Comparison of ENCODE assay signal across 10 cellular contexts in the genomic region with DNA sequence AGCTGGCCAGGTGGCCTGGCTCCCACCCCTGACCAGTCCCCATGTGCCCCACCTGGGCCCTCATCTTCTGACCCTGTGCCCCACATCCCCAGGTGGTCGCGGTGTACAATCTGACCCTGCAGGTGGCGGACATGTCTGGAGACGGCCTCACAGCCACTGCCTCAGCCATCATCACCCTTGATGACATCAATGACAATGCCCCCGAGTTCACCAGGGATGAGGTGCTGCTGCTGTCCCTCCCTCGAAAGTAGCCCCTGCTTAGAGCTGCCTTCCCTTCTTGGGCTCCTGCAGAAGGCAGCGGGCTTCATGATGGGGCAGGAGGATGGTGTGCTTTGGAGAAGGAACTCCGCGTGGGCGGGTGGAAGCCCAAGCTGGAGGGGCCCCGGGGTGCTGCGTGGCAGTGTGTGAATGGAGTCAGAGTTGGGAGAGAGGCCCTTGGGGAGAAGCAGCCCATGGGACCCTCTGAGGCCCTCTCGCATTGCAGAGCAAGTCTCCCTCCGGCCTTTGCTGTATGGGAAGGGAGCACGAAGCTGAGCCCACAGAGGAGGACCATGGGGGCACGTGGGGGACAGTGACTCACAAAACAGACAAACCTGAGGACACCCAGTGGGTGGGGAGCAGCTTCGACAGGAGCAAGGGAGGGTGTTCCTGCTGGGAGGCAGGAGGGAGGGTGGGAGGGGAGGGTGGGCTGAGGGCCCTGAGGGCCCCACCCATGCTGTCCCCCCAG. TPM values are rescaled to one million over a fixed set of nuclear protein-coding genes. Genes with fewer than 3 reads are reported as not detected.
DNase-seq lines count a peak whose midpoint lies in the region; ATAC-seq, FAIRE-seq and TF ChIP-seq lines count a peak whose summit lies in the region.
"Had no signal": no experiment of that assay in that cellular context is flagged by ENCODE, and none has a peak within 500 bp of the region (broad histone marks: within the 10 kb centered on the region; RNA-seq: fewer than 3 reads in every experiment).

No MANE protein-coding gene starts in this region.

- no peak overlapping the region for H3K4me3 Mint-ChIP-seq in activated CD4-positive, alpha-beta T cell treated with anti-CD3 and anti-CD28 coated beads for 36 hours
- peak overlapping the region; percentile 9 to 32 for H3K4me3 Mint-ChIP-seq in effector memory CD8-positive, alpha-beta T cell
- peak overlapping the region in 1 of 2 experiments; percentile 23; a peak in 1 of 5 replicates for H3K4me3 Mint-ChIP-seq in H9

- H3K23me2 ChIP-seq in H9 (ENCODE audit: insufficient read length, low read depth, low read length, poor library complexity, severe bottlenecking): peaks cover 5% of the 10 kb centered on the region

- no peak overlapping the region for H3K23ac ChIP-seq in H9 (ENCODE audit: insufficient read length, low read depth, low read length)

- POLR2A ChIA-PET in activated CD4-positive, alpha-beta T cell treated with anti-CD3 and anti-CD28 coated beads for 36 hours (lab: Charles Lee): no interaction called here

- no peak overlapping the region for H4K91ac ChIP-seq in H9 (ENCODE audit: insufficient read length, low read depth, low read length)

- H3K79me2 ChIP-seq in H9 (ENCODE audit: insufficient read depth, low read length): no peaks in the 10 kb centered on the region

- H3K56ac ChIP-seq in H9 (ENCODE audit: insufficient read length, low read depth, low read length): no peak overlapping the region

- no peaks in the 10 kb centered on the region for H3K27me3 Mint-ChIP-seq in activated CD4-positive, alpha-beta T cell treated with anti-CD3 and anti-CD28 coated beads for 36 hours
- H3K27me3 Mint-ChIP-seq in effector memory CD8-positive, alpha-beta T cell: no peaks in the 10 kb centered on the region
- H3K27me3 Mint-ChIP-seq in H9 (ENCODE audit: low read depth): peaks cover 37% of the 10 kb centered on the region

- 37 to 51% (median 42%) methylated on average over 14 to 17 of the region's 17 CpGs for WGBS in spleen, 5 donors
- no CpG with 5 or more reads among the region's 17 CpGs for WGBS in H9 (ENCODE audit: extremely low coverage, insufficient read length, low lambda C conversion rate)

- peak; percentile 71 for DNase-seq in activated CD4-positive, alpha-beta T cell treated with anti-CD3 and anti-CD28 coated beads for 36 hours
- no peak for DNase-seq in activated CD4-positive, alpha-beta T cell treated with anti-CD3 and anti-CD28 coated beads, Interleukin-2, amount 50 U/mL, for 4 hours
- DNase-seq in RCC 7860 (ENCODE audit: low spot score): peak; percentile 6
- DNase-seq in effector memory CD8-positive, alpha-beta T cell: peak in 2 of 3 experiments; percentile 32 to 35
- DNase-seq in spleen: peak; percentile 75
- no peak for DNase-seq in H9
- DNase-seq: C1 segment of cervical spinal cord had no signal

- no peaks in the 10 kb centered on the region for H3K9me3 Mint-ChIP-seq in activated CD4-positive, alpha-beta T cell treated with anti-CD3 and anti-CD28 coated beads for 36 hours (ENCODE audit: low read depth)
- no peaks in the 10 kb centered on the region for H3K9me3 Mint-ChIP-seq in effector memory CD8-positive, alpha-beta T cell
- H3K9me3 Mint-ChIP-seq in H9: peaks cover 5% of the 10 kb centered on the region in 2 experiments; a peak in 2 of 5 replicates

- no peak overlapping the region for H2BK120ac ChIP-seq in H9 (ENCODE audit: low read depth, low read length, poor library complexity, severe bottlenecking)

- no peak overlapping the region for H3K27ac Mint-ChIP-seq in activated CD4-positive, alpha-beta T cell treated with anti-CD3 and anti-CD28 coated beads for 36 hours
- peak overlapping the region; percentile 67 to 87 for H3K27ac Mint-ChIP-seq in effector memory CD8-positive, alpha-beta T cell
- no peak overlapping the region for H3K27ac Mint-ChIP-seq in H9

- intact Hi-C loops in activated CD4-positive, alpha-beta T cell treated with anti-CD3 and anti-CD28 coated beads for 36 hours (cut with DNase I, micrococcal nuclease): no loop called here
- intact Hi-C loops in spleen (cut with DNase I; ENCODE audit: low total_unique reads): no loop called here

- H4K8ac ChIP-seq in H9 (replicated peaks; ENCODE audit: insufficient read length, low read depth, low read length): no peak overlapping the region

- TF ChIP-seq CTCF in spleen (IDR thresholded peaks at IDR 0.05 in 8 of 11, conservative IDR thresholded peaks at IDR 0.05 in 3 of 11) (no peak), H9 (conservative IDR thresholded peaks at IDR 0.05) (no peak)

- H3K4me3 ChIP-seq in spleen: no peak overlapping the region

- no peaks in the 10 kb centered on the region for H4K20me1 ChIP-seq in H9 (ENCODE audit: control insufficient read depth, insufficient read depth, insufficient read length)

- H3K18ac ChIP-seq in H9 (ENCODE audit: insufficient read length, low read depth, low read length): no peak overlapping the region

- no peak overlapping the region for H2AFZ ChIP-seq in H9 (ENCODE audit: low read length)

- H3K36me3 Mint-ChIP-seq in activated CD4-positive, alpha-beta T cell treated with anti-CD3 and anti-CD28 coated beads for 36 hours (ENCODE audit: low read depth): no peaks in the 10 kb centered on the region
- peaks cover 48% of the 10 kb centered on the region for H3K36me3 Mint-ChIP-seq in effector memory CD8-positive, alpha-beta T cell (ENCODE audit: insufficient read depth)
- no peaks in the 10 kb centered on the region for H3K36me3 Mint-ChIP-seq in H9 (ENCODE audit: insufficient read depth in 1 of 3, low read depth in 3 of 3)

- TF ChIP-seq POLR2A in spleen (IDR thresholded peaks at IDR 0.05): no peak

- H3K9me3 ChIP-seq in spleen (peaks cover 0 to 2% (median 0%) of the 10 kb centered on the region in 8 donors), H9 (ENCODE audit: control insufficient read depth, low read depth, low read length) (no peaks in the 10 kb centered on the region)

- H2BK15ac ChIP-seq in H9 (ENCODE audit: low read depth, low read length): no peak overlapping the region

- no peak overlapping the region for H3K14ac ChIP-seq in H9 (ENCODE audit: insufficient read depth, low read length)

- H3K4me2 ChIP-seq in H9 (ENCODE audit: insufficient read depth, insufficient read length, low read length): no peak overlapping the region

- H2AK5ac ChIP-seq in H9 (ENCODE audit: insufficient read length, low read length): no peak overlapping the region

- no peak overlapping the region for H3T11ph ChIP-seq in H9 (ENCODE audit: low read length)

- H3K4me1 ChIP-seq in spleen: peaks cover 8 to 13% (median 11%) of the 10 kb centered on the region in 6 donors
- no peaks in the 10 kb centered on the region for H3K4me1 ChIP-seq in H9 (ENCODE audit: insufficient read depth, low read length)

- no peak for FAIRE-seq in RCC 7860 (lab: Jason Lieb, UNC)
- FAIRE-seq: TTC549 had no signal

- no peak overlapping the region for H2BK20ac ChIP-seq in H9 (ENCODE audit: low read depth, low read length, poor library complexity, severe bottlenecking)

- H3K4me1 Mint-ChIP-seq in activated CD4-positive, alpha-beta T cell treated with anti-CD3 and anti-CD28 coated beads for 36 hours: no peaks in the 10 kb centered on the region
- peaks cover 0 to 4% of the 10 kb centered on the region in 2 donors for H3K4me1 Mint-ChIP-seq in effector memory CD8-positive, alpha-beta T cell (ENCODE audit: low read depth in 2 of 2)
- no peaks in the 10 kb centered on the region for H3K4me1 Mint-ChIP-seq in H9

- no peak overlapping the region for H3K4ac ChIP-seq in H9 (ENCODE audit: low read depth, low read length)

- H3K9ac ChIP-seq in H9 (ENCODE audit: extremely low read depth, insufficient read length, low read length): no peak overlapping the region

- no peaks in the 10 kb centered on the region for H3K36me3 ChIP-seq in spleen

- no peak overlapping the region for H4K5ac ChIP-seq in H9 (ENCODE audit: insufficient read length, low read depth, low read length)

- no peaks in the 10 kb centered on the region for H3K79me1 ChIP-seq in H9 (ENCODE audit: insufficient read depth, low read depth, low read length, poor library complexity, severe bottlenecking)

- CTCF ChIA-PET in activated CD4-positive, alpha-beta T cell treated with anti-CD3 and anti-CD28 coated beads for 36 hours (lab: Charles Lee): interaction anchor here (0.6 kb wide), 1 partner anchor 407 kb away, joined by 3 read pairs; no protein-coding TSS in a partner anchor

- H2BK5ac ChIP-seq in H9 (ENCODE audit: insufficient read length, low read length): no peak overlapping the region

- ATAC-seq in activated CD4-positive, alpha-beta T cell treated with anti-CD3 and anti-CD28 coated beads for 36 hours: peak; percentile 55
- ATAC-seq in effector memory CD8-positive, alpha-beta T cell (replicated peaks): peak; percentile 60
- no peak for ATAC-seq in HG03432 (IDR thresholded peaks at IDR 0.05; ENCODE audit: unreplicated experiment)
- ATAC-seq in GM18861 (IDR thresholded peaks at IDR 0.05; ENCODE audit: unreplicated experiment): no peak

- H3K27ac ChIP-seq in spleen (peak overlapping the region in 1 of 8 donors; percentile 24), H9 (ENCODE audit: insufficient read length, low read depth, low read length) (no peak overlapping the region)

- no peak overlapping the region for H2BK12ac ChIP-seq in H9 (ENCODE audit: insufficient read length, low read depth, low read length)

- H3K27me3 ChIP-seq in spleen (replicated peaks in 1 of 7): peaks cover 0 to 21% (median 0%) of the 10 kb centered on the region in 7 donors
- H3K27me3 ChIP-seq in H9 (ENCODE audit: insufficient read depth, low read length): no peaks in the 10 kb centered on the region; the same call in 1 of the 2 replicates

RNA-seq across cellular contexts. Expression of a gene that starts 12.8 kb away (rescaled TPM):
- total RNA-seq in activated CD4-positive, alpha-beta T cell treated with anti-CD3 and anti-CD28 coated beads for 36 hours: 1 to 10 TPM in 1 of 2 experiments, under 1 TPM in 1; 0.49 to 1.3 TPM
- total RNA-seq in spleen: 1 to 10 TPM in 6 of 7 donors, under 1 TPM in 1; 0.98 to 8.3 (median 4.9) TPM
- polyA plus RNA-seq in spleen: 1 to 10 TPM; 1.1 to 5.6 (median 4.2) TPM
- 7.7 and 8.1 TPM in 2 replicates for total RNA-seq in H9 (2021)

RNA-seq across cellular contexts. Expression of a gene that starts 16.0 kb away (rescaled TPM):
- total RNA-seq in activated CD4-positive, alpha-beta T cell treated with anti-CD3 and anti-CD28 coated beads for 36 hours: not detected
- 1 to 10 TPM in 5 of 7 donors, under 1 TPM in 2; 0.74 to 7.4 (median 1.5) TPM for total RNA-seq in spleen
- 1 to 10 TPM in 1 of 3 donors, under 1 TPM in 2; 0.14 to 1.1 (median 0.57) TPM for polyA plus RNA-seq in spleen
- total RNA-seq in H9 (2021): 0.18 and 0.28 TPM in 2 replicates

RNA-seq across cellular contexts. Expression of a gene that starts 30.0 kb away (rescaled TPM):
- 1 to 10 TPM; 4.7 to 5.0 TPM for total RNA-seq in activated CD4-positive, alpha-beta T cell treated with anti-CD3 and anti-CD28 coated beads for 36 hours
- total RNA-seq in spleen (10 to 100 TPM in 6 of 7 donors, 1 to 10 TPM in 1; 9.4 to 34.4 (median 12.9) TPM), H9 (2021) (16.4 and 17.5 TPM in 2 replicates)
- polyA plus RNA-seq in spleen: 1 to 10 TPM; 1.6 to 3.1 (median 1.8) TPM

Comparison
In these comparisons a context has a peak if more than half of its experiments do, and no peak if none do; other contexts are left out.
1. DNase-seq: peak in activated CD4-positive, alpha-beta T cell treated with anti-CD3 and anti-CD28 coated beads for 36 hours (single experiment), RCC 7860 (single experiment), effector memory CD8-positive, alpha-beta T cell (2 of 3) and spleen (single experiment); none in activated CD4-positive, alpha-beta T cell treated with anti-CD3 and anti-CD28 coated beads, Interleukin-2, amount 50 U/mL, for 4 hours (0 of 2) and H9 (single experiment).
2. ATAC-seq: peak in activated CD4-positive, alpha-beta T cell treated with anti-CD3 and anti-CD28 coated beads for 36 hours (single experiment) and effector memory CD8-positive, alpha-beta T cell (single experiment); none in HG03432 (single experiment) and GM18861 (single experiment).
3. H3K27ac Mint-ChIP-seq: peak in effector memory CD8-positive, alpha-beta T cell (2 of 2); none in activated CD4-positive, alpha-beta T cell treated with anti-CD3 and anti-CD28 coated beads for 36 hours (single experiment) and H9 (0 of 3).